7 cellular contexts compared by ENCODE assay signal in genomic region chr16:85935957-85936760, GRCh38. TPM values are rescaled to one million over a fixed set of nuclear protein-coding genes. Genes with fewer than 3 reads are reported as not detected.
A peak's percentile ranks its signal among the peaks of the same experiment; 100 is the strongest.
DNase-seq lines count a peak whose midpoint lies in the region; ATAC-seq and TF ChIP-seq lines count a peak whose summit lies in the region.

No MANE protein-coding gene starts in this region.

- H3K36me3 Mint-ChIP-seq in memory B cell (no peaks in the 10 kb centered on the region), HFFc6 (ENCODE audit: low read depth) (no peaks in the 10 kb centered on the region)

- H3K27me3 Mint-ChIP-seq in memory B cell, result no peaks in the 10 kb centered on the region
- peaks cover 64% of the 10 kb centered on the region for H3K27me3 Mint-ChIP-seq in HFFc6 (ENCODE audit: insufficient read depth)

- H3K4me3 ChIP-seq in thyroid gland (replicated peaks in 1 of 3) (no peak overlapping the region), foreskin fibroblast (ENCODE audit: low read depth in 1 of 2, low read length in 2 of 2) (no peak overlapping the region)

- no peaks in the 10 kb centered on the region for H3K36me3 ChIP-seq in thyroid gland

- H3K4me1 ChIP-seq in thyroid gland, result peaks cover 15 to 28% of the 10 kb centered on the region in 2 donors

- H3K4me3 Mint-ChIP-seq in memory B cell, result peak overlapping the region; percentile 66
- H3K4me3 Mint-ChIP-seq in HFFc6, result no peak overlapping the region

- no peak for TF ChIP-seq POLR2A in thyroid gland (IDR thresholded peaks at IDR 0.05)

- H3K27ac Mint-ChIP-seq in memory B cell (peak overlapping the region; percentile 98), HFFc6 (no peak overlapping the region)

- 58 to 63% methylated on average over 22 of the region's 22 CpGs for WGBS in thyroid gland, 2 donors

- H3K9me3 Mint-ChIP-seq in memory B cell (no peaks in the 10 kb centered on the region), HFFc6 (no peaks in the 10 kb centered on the region)

- H3K9me3 ChIP-seq in thyroid gland, result no peaks in the 10 kb centered on the region

- DNase-seq in activated CD4-positive, alpha-beta T cell treated with anti-CD3 and anti-CD28 coated beads, Interleukin-2, amount 50 U/mL, for 1 hour, result peak; percentile 60
- peak; percentile 68 to 76 for DNase-seq in memory B cell (ENCODE audit: low spot score in 2 of 2)
- DNase-seq in thyroid gland, result no peak
- no peak for DNase-seq in foreskin fibroblast
- DNase-seq in HFFc6, result no peak

- H3K27me3 ChIP-seq in thyroid gland, result no peaks in the 10 kb centered on the region

- peak overlapping the region in 1 of 3 donors; percentile 56 for H3K27ac ChIP-seq in thyroid gland

- TF ChIP-seq CTCF in thyroid gland (IDR thresholded peaks at IDR 0.05), result no peak
- no peak for TF ChIP-seq CTCF in foreskin fibroblast (IDR thresholded peaks at IDR 0.05; ENCODE audit: low read depth, low read length)
- no peak for TF ChIP-seq CTCF in HFFc6 (IDR thresholded peaks at IDR 0.05)

- H3K4me1 Mint-ChIP-seq in memory B cell (peaks cover 64% of the 10 kb centered on the region), HFFc6 (ENCODE audit: low read depth) (no peaks in the 10 kb centered on the region)

- intact Hi-C loops in thyroid gland (cut with DNase I), result no loop called here

- ATAC-seq in GM19452 (IDR thresholded peaks at IDR 0.05; ENCODE audit: unreplicated experiment) (peak; percentile 74), HG03460 (IDR thresholded peaks at IDR 0.05; ENCODE audit: unreplicated experiment) (peak; percentile 70), memory B cell (ENCODE audit: low read depth) (peak; percentile 89)

RNA-seq across cellular contexts. Expression of gene IRF8, which starts 37.2 kb away (rescaled TPM):
- 10 to 100 TPM in 1 of 4 donors, 1 to 10 TPM in 3; 2.4 to 14.6 (median 5.0) TPM for total RNA-seq in thyroid gland
- total RNA-seq in HFFc6 (2021; fragmentation: NEBNext Ultra II Directional; extraction: Animal tissue kit (Norgen Biotek cat#: 25700)), result not detected

Comparison
In these comparisons a context has a peak if more than half of its experiments do, and no peak if none do; other contexts are left out.
1. DNase-seq: peak in activated CD4-positive, alpha-beta T cell treated with anti-CD3 and anti-CD28 coated beads, Interleukin-2, amount 50 U/mL, for 1 hour (single experiment) and memory B cell (2 of 2); none in thyroid gland (0 of 2), foreskin fibroblast (0 of 2) and HFFc6 (single experiment).
2. Peak in every context shown above with its lines, with median percentiles within 50 percentile points of each other: ATAC-seq.